19 cellular contexts compared by ENCODE assay signal in the genomic region with DNA sequence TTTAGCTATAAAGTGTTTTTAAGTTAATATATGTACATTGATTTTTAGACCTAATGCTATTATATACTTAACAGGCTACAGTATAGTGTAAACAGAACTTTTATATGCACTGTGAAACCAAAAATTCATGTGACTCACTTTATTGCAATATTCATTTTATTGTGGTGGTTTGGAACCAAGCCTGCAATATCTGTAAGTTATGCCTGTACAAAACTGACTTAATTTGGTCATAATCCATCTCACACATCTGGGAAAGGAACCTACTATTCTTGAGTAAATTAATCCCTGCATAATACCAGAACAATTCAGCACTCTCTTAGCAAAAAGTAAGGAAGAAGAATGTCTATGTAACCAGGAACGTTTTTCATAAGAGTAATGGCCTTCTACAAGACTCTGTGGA.
DNase-seq lines count a peak whose midpoint lies in the region; ATAC-seq and TF ChIP-seq lines count a peak whose summit lies in the region.
"Had no signal": no experiment of that assay in that cellular context is flagged by ENCODE, and none has a peak within 500 bp of the region (broad histone marks: within the 10 kb centered on the region; RNA-seq: fewer than 3 reads in every experiment).

No MANE protein-coding gene starts in this region.

- no peak overlapping the region for H3K4me3 ChIP-seq in A673 (ENCODE audit: low read depth, low read length, poor library complexity, severe bottlenecking)
- no peak overlapping the region for H3K4me3 ChIP-seq in RWPE2 (ENCODE audit: severe bottlenecking)
- H3K4me3 ChIP-seq in fibroblast of lung (replicated peaks in 1 of 4; ENCODE audit: control extremely low read depth in 1 of 4, insufficient read depth in 1 of 4, low read depth in 3 of 4, low read length in 4 of 4), result no peak overlapping the region
- H3K4me3 ChIP-seq in right cardiac atrium (ENCODE audit: low read length), result no peak overlapping the region
- H3K4me3 ChIP-seq: GM12878, PC-9 had no signal

- no peaks in the 10 kb centered on the region for H3K79me2 ChIP-seq in fibroblast of lung (ENCODE audit: control insufficient read depth, insufficient read depth, low read length)

- H2AFZ ChIP-seq in fibroblast of lung (ENCODE audit: low read length), result no peak overlapping the region
- H2AFZ ChIP-seq: PC-9 had no signal

- H3K9ac ChIP-seq in fibroblast of lung (ENCODE audit: insufficient read depth, low read length), result no peak overlapping the region

- H3K36me3 ChIP-seq in A673 (ENCODE audit: insufficient read depth, low read length, poor library complexity, severe bottlenecking) (no peaks in the 10 kb centered on the region), RWPE2 (ENCODE audit: low read depth) (no peaks in the 10 kb centered on the region), fibroblast of lung (ENCODE audit: control insufficient read depth, insufficient read depth, low read length) (no peaks in the 10 kb centered on the region)

- no peaks in the 10 kb centered on the region for H3K27me3 ChIP-seq in A673 (replicated peaks; ENCODE audit: insufficient read depth, low read depth, low read length, poor library complexity)
- no peaks in the 10 kb centered on the region for H3K27me3 ChIP-seq in RWPE2 (ENCODE audit: insufficient read depth, poor library complexity, severe bottlenecking)
- H3K27me3 ChIP-seq in fibroblast of lung (ENCODE audit: control insufficient read depth, insufficient read depth, low read length), result no peaks in the 10 kb centered on the region
- no peaks in the 10 kb centered on the region for H3K27me3 ChIP-seq in right cardiac atrium (ENCODE audit: control insufficient read depth, insufficient read depth)

- no TSS peak for BruUV-seq in A673 (replicated peaks; lab: Mats Ljungman, UMichigan)

- no peak overlapping the region for H3K27ac ChIP-seq in A673 (ENCODE audit: low read depth, low read length, poor library complexity, severe bottlenecking)
- no peak overlapping the region for H3K27ac ChIP-seq in RWPE2 (ENCODE audit: poor library complexity, severe bottlenecking)
- no peak overlapping the region for H3K27ac ChIP-seq in fibroblast of lung (ENCODE audit: insufficient read depth, low read length)
- no peak overlapping the region for H3K27ac ChIP-seq in right cardiac atrium (ENCODE audit: low read length)
- H3K27ac ChIP-seq: PC-9 had no signal

- CTCF ChIA-PET in A673 (lab: Charles Lee), result no interaction called here

- peak; percentile 9 for DNase-seq in A673 (ENCODE audit: low spot score)
- peak; percentile 14 for DNase-seq in GM04504 (ENCODE audit: low read depth)
- no peak for DNase-seq in RWPE2 (ENCODE audit: low spot score)
- DNase-seq in fibroblast of lung (ENCODE audit: low read depth in 2 of 2), result peak; percentile 66 to 79
- DNase-seq in NCI-H510A (lab: John Stamatoyannopoulos, UW), result no peak
- DNase-seq in right cardiac atrium, result no peak
- DNase-seq in RKO (ENCODE audit: low spot score), result no peak
- DNase-seq: AML-193, COR-L47, DMS153, KG1, NCI-H1105 treated with DMSO at 0.1 percent for 48 hours, NCI-H187, NCI-H446, NCI-H748 treated with DMSO at 0.1 percent for 48 hours, PC-9 had no signal

- POLR2A ChIA-PET in A673 (lab: Charles Lee; ENCODE audit: low non-redundant PET), result no interaction called here

- no peak overlapping the region for H3K4me2 ChIP-seq in fibroblast of lung (ENCODE audit: extremely low read depth, insufficient read depth, low read length)
- H3K4me2 ChIP-seq: PC-9 had no signal

- TF ChIP-seq CTCF in A673 (conservative IDR thresholded peaks at IDR 0.05; ENCODE audit: low read depth, low read length) (no peak), RWPE2 (IDR thresholded peaks at IDR 0.05; ENCODE audit: poor library complexity, severe bottlenecking) (no peak), fibroblast of lung (conservative IDR thresholded peaks at IDR 0.05 in 1 of 2, IDR thresholded peaks at IDR 0.05 in 1 of 2; ENCODE audit: low read depth in 1 of 2, low read length in 2 of 2) (no peak)

- WGBS in right cardiac atrium, result 69% methylated on average over 1 of the region's 1 CpG

- no peaks in the 10 kb centered on the region for H3K9me3 ChIP-seq in A673 (ENCODE audit: low read depth, low read length, poor library complexity, severe bottlenecking)
- no peaks in the 10 kb centered on the region for H3K9me3 ChIP-seq in RWPE2 (ENCODE audit: severe bottlenecking)
- H3K9me3 ChIP-seq in fibroblast of lung (ENCODE audit: control insufficient read depth, insufficient read depth, low read depth, low read length), result no peaks in the 10 kb centered on the region
- no peaks in the 10 kb centered on the region for H3K9me3 ChIP-seq in right cardiac atrium (ENCODE audit: control insufficient read depth, low read length)

- intact Hi-C loops in A673 (cut with micrococcal nuclease; ENCODE audit: unreplicated experiment), result no loop called here
- intact Hi-C loops in right cardiac atrium (cut with DNase I), result no loop called here

- peaks cover 32% of the 10 kb centered on the region for H3K4me1 ChIP-seq in A673 (ENCODE audit: insufficient read depth, low read length, poor library complexity, severe bottlenecking)
- H3K4me1 ChIP-seq in RWPE2 (ENCODE audit: insufficient read depth, poor library complexity, severe bottlenecking), result peaks cover 11% of the 10 kb centered on the region
- H3K4me1 ChIP-seq in fibroblast of lung (ENCODE audit: control insufficient read depth, extremely low read depth, insufficient read depth, low read length), result no peaks in the 10 kb centered on the region
- H3K4me1 ChIP-seq in right cardiac atrium (ENCODE audit: control insufficient read depth, insufficient read depth, low read length), result no peaks in the 10 kb centered on the region

- ATAC-seq in RWPE2 (ENCODE audit: low read depth) (peak; percentile 43; the same call in 2 of the 3 replicates), right cardiac atrium (no peak), GM21619 (IDR thresholded peaks at IDR 0.05; ENCODE audit: unreplicated experiment) (no peak)
- ATAC-seq: GM12878, Right ventricle myocardium inferior had no signal

- no peaks in the 10 kb centered on the region for H4K20me1 ChIP-seq in fibroblast of lung (ENCODE audit: control insufficient read depth, extremely low read depth, insufficient read depth, low read length)

Comparison
In these comparisons a context has a peak if more than half of its experiments do, and no peak if none do; other contexts are left out.
1. DNase-seq: peak in A673 (single experiment), GM04504 (single experiment) and fibroblast of lung (2 of 2); none in RWPE2 (single experiment), NCI-H510A (single experiment), right cardiac atrium (0 of 3) and RKO (single experiment).